In the genomic region with DNA sequence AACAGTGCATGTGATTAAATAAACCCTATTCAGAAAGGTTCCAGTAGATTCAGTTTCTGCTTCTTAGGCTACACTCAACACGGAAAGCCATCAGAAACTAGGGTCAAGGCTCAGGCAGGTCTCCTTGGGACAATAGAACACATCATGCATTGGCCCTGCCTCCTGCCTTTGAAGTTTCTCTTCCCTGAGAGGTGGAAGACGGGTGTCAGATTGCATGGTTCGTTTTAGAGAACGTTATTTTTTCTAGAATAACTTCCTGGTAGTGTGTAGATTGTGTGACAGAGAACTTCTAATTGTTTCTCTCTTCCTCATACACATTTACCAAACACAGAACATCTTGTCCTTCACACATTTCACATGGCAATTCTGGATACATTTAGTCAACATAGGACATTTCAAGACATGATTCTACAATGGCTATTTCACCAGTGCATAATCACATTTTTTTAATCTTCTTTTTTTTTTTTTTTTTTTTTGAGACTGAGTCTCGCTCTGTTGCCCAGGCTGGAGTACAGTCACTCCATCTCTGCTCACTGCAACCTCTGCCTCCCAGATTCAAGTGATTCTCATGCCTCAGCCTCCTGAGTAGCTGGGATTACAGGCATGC, we compare ENCODE assay signal across 20 cellular contexts.
A peak's percentile ranks its signal among the peaks of the same experiment; 100 is the strongest.
DNase-seq lines count a peak whose midpoint lies in the region; ATAC-seq, FAIRE-seq and TF ChIP-seq lines count a peak whose summit lies in the region.
"Had no signal": no experiment of that assay in that cellular context is flagged by ENCODE, and none has a peak within 500 bp of the region (broad histone marks: within the 10 kb centered on the region; RNA-seq: fewer than 3 reads in every experiment).

No MANE protein-coding gene starts in this region.

- H3K27me3 ChIP-seq in K562 (ENCODE audit: control insufficient read depth in 2 of 2, insufficient read depth in 2 of 2, low read length in 2 of 2): no peaks in the 10 kb centered on the region
- no peaks in the 10 kb centered on the region for H3K27me3 ChIP-seq in naive thymus-derived CD4-positive, alpha-beta T cell (ENCODE audit: control insufficient read depth in 2 of 2, insufficient read depth in 2 of 2, low read length in 2 of 2)
- H3K27me3 ChIP-seq: thyroid gland had no signal

- CTCF ChIA-PET in HEK293 (lab: Yijun Ruan, JAX) (interaction anchor here (1.0 kb wide), 1 partner anchor 154 kb away, joined by 3 read pairs; no protein-coding TSS in a partner anchor), K562 (lab: Yijun Ruan, JAX; ENCODE audit: low intra/inter-chr PET ratio) (no interaction called here)
- CTCF ChIA-PET in naive thymus-derived CD4-positive, alpha-beta T cell (lab: Charles Lee): no interaction called here

- H3K9me1 ChIP-seq in K562 (ENCODE audit: control insufficient read depth, insufficient read depth, low read length): no peaks in the 10 kb centered on the region

- no peak overlapping the region for H3K4me3 ChIP-seq in HEK293 (ENCODE audit: low read depth, low read length)
- no peak overlapping the region for H3K4me3 ChIP-seq in K562
- H3K4me3 ChIP-seq in naive thymus-derived CD4-positive, alpha-beta T cell (ENCODE audit: low read length): no peak overlapping the region
- H3K4me3 ChIP-seq: thyroid gland had no signal

- no peaks in the 10 kb centered on the region for H3K4me1 ChIP-seq in HEK293 (ENCODE audit: control insufficient read depth, insufficient read depth, low read length)
- H3K4me1 ChIP-seq in K562 (replicated peaks in 1 of 2; ENCODE audit: control insufficient read depth in 2 of 2, insufficient read depth in 2 of 2, low read length in 2 of 2): peaks cover 0 to 11% of the 10 kb centered on the region in 2 experiments; a peak in 2 of 5 replicates
- peaks cover 23% of the 10 kb centered on the region in 2 donors for H3K4me1 ChIP-seq in naive thymus-derived CD4-positive, alpha-beta T cell (ENCODE audit: control insufficient read depth in 2 of 2, insufficient read depth in 2 of 2, low read length in 2 of 2)
- H3K4me1 ChIP-seq: thyroid gland had no signal

- H4K20me1 ChIP-seq in K562 (replicated peaks; ENCODE audit: control insufficient read depth, insufficient read depth, low read length): no peaks in the 10 kb centered on the region

- intact Hi-C loops in K562 (cut with micrococcal nuclease): no loop called here
- intact Hi-C loops in naive thymus-derived CD4-positive, alpha-beta T cell (cut with micrococcal nuclease): no loop called here

- TF ChIP-seq RAD21 in K562 (CRISPR knock-in tag; conservative IDR thresholded peaks at IDR 0.05 in 1 of 2, IDR thresholded peaks at IDR 0.05 in 1 of 2): no peak

- no peaks in the 10 kb centered on the region for H3K79me2 ChIP-seq in K562 (ENCODE audit: control insufficient read depth, insufficient read depth, low read length)

- TF ChIP-seq CTCF in HEK293 (tag by site-specific recombination; IDR thresholded peaks at IDR 0.05): no peak
- TF ChIP-seq CTCF in K562 (IDR thresholded peaks at IDR 0.05 in 2 of 3, conservative IDR thresholded peaks at IDR 0.05 in 1 of 3; ENCODE audit: insufficient read depth in 2 of 3, low read depth in 1 of 3, low read length in 3 of 3): no peak

- no peaks in the 10 kb centered on the region for H3K9me3 ChIP-seq in HEK293 (ENCODE audit: control insufficient read depth, insufficient read depth, low read depth, low read length)
- H3K9me3 ChIP-seq in K562 (replicated peaks; ENCODE audit: control insufficient read depth, insufficient read depth, low read depth, low read length): peaks cover 29% of the 10 kb centered on the region
- H3K9me3 ChIP-seq in naive thymus-derived CD4-positive, alpha-beta T cell (ENCODE audit: control insufficient read depth in 2 of 3, low read length in 3 of 3): peaks cover 0 to 7% (median 0%) of the 10 kb centered on the region in 3 experiments
- H3K9me3 ChIP-seq: thyroid gland had no signal

- WGBS in K562 (ENCODE audit: insufficient coverage, low coverage, missing lambda C conversion rate): 25% methylated on average over 4 of the region's 5 CpGs

- H3K36me3 ChIP-seq in HEK293 (ENCODE audit: control insufficient read depth in 2 of 2, insufficient read depth in 1 of 2, low read length in 2 of 2) (no peaks in the 10 kb centered on the region), K562 (ENCODE audit: control insufficient read depth, insufficient read depth, low read length) (no peaks in the 10 kb centered on the region)
- no peaks in the 10 kb centered on the region for H3K36me3 ChIP-seq in naive thymus-derived CD4-positive, alpha-beta T cell (ENCODE audit: control insufficient read depth in 2 of 3, insufficient read depth in 3 of 3, low read length in 3 of 3)
- H3K36me3 ChIP-seq: thyroid gland had no signal

- H3K27ac ChIP-seq in HEK293 (ENCODE audit: extremely low read depth, low read depth, low read length): no peak overlapping the region
- H3K27ac ChIP-seq in K562 (ENCODE audit: extremely low read depth, low read depth, low read length): no peak overlapping the region
- H3K27ac ChIP-seq in naive thymus-derived CD4-positive, alpha-beta T cell (ENCODE audit: low read depth, low read length): no peak overlapping the region
- H3K27ac ChIP-seq: thyroid gland had no signal

- no peak overlapping the region for H3K4me2 ChIP-seq in K562 (ENCODE audit: insufficient read depth, low read length)

- no peaks in the 10 kb centered on the region for H3K27me3 Mint-ChIP-seq in naive thymus-derived CD8-positive, alpha-beta T cell
- H3K27me3 Mint-ChIP-seq in naive thymus-derived CD4-positive, alpha-beta T cell: no peaks in the 10 kb centered on the region
- H3K27me3 Mint-ChIP-seq: CD4-positive, alpha-beta T cell had no signal

- TF ChIP-seq POLR2A in K562 (conservative IDR thresholded peaks at IDR 0.05): no peak

- no peak for FAIRE-seq in K562 (lab: Jason Lieb, UNC)
- FAIRE-seq: astrocyte, islet of Langerhans, RCC 7860 had no signal

- H3K36me3 Mint-ChIP-seq in naive thymus-derived CD8-positive, alpha-beta T cell: peaks cover 0 to 20% (median 17%) of the 10 kb centered on the region in 3 donors
- peaks cover 3 to 47% (median 7%) of the 10 kb centered on the region in 5 donors for H3K36me3 Mint-ChIP-seq in naive thymus-derived CD4-positive, alpha-beta T cell

- BruUV-seq in K562 (replicated peaks; lab: Mats Ljungman, UMichigan): no TSS peak

- in situ Hi-C loops in K562 (cut with MboI): no loop called here

- POLR2A ChIA-PET in HEK293 (lab: Yijun Ruan, JAX) (no interaction called here), K562 (lab: Yijun Ruan, JAX) (no interaction called here)
- POLR2A ChIA-PET in naive thymus-derived CD8-positive, alpha-beta T cell (lab: Charles Lee): interaction anchor here (0.9 kb wide), 1 partner anchor 176 kb away, joined by 3 read pairs; a partner anchor contains a TSS
- POLR2A ChIA-PET in naive thymus-derived CD4-positive, alpha-beta T cell (lab: Charles Lee): interaction anchor here (1.5 kb wide), 1 partner anchor 38 kb away, joined by 3 read pairs; no protein-coding TSS in a partner anchor

- no peak overlapping the region for H3K9ac ChIP-seq in K562 (ENCODE audit: insufficient read depth in 1 of 2, low read depth in 2 of 2, low read length in 2 of 2)

- H3K4me3 Mint-ChIP-seq in naive thymus-derived CD8-positive, alpha-beta T cell: peak overlapping the region in 2 of 10 donors; percentile 9 to 50
- H3K4me3 Mint-ChIP-seq in naive thymus-derived CD4-positive, alpha-beta T cell: no peak overlapping the region
- H3K4me3 Mint-ChIP-seq: HFFc6 had no signal

- no peak for ATAC-seq in K562
- ATAC-seq in naive thymus-derived CD8-positive, alpha-beta T cell: no peak
- ATAC-seq in HG03039 (IDR thresholded peaks at IDR 0.05; ENCODE audit: unreplicated experiment): no peak
- ATAC-seq in naive thymus-derived CD4-positive, alpha-beta T cell: no peak
- ATAC-seq: SK-N-SH treated with all-trans-retinoic acid at 6 μM for 48 hours had no signal

- peak overlapping the region; percentile 34 for H2AFZ ChIP-seq in K562 (ENCODE audit: low read depth, low read length)

- H3K4me1 Mint-ChIP-seq in naive thymus-derived CD8-positive, alpha-beta T cell: peaks cover 12 to 59% (median 43%) of the 10 kb centered on the region in 4 donors
- H3K4me1 Mint-ChIP-seq in naive thymus-derived CD4-positive, alpha-beta T cell: peaks cover 19 to 46% (median 42%) of the 10 kb centered on the region in 7 donors

- H3K9me3 Mint-ChIP-seq in naive thymus-derived CD8-positive, alpha-beta T cell: peaks cover 0 to 49% (median 11%) of the 10 kb centered on the region in 9 donors
- peaks cover 7 to 64% (median 26%) of the 10 kb centered on the region in 11 donors for H3K9me3 Mint-ChIP-seq in naive thymus-derived CD4-positive, alpha-beta T cell
- H3K9me3 Mint-ChIP-seq: HFFc6 had no signal

- DNase-seq in DMS153 (lab: John Stamatoyannopoulos, UW) (peak; percentile 79), K562 (ENCODE audit: extremely low read depth in 1 of 4, low spot score in 3 of 4) (no peak)
- DNase-seq in naive thymus-derived CD8-positive, alpha-beta T cell: no peak
- no peak for DNase-seq in activated CD8-positive, alpha-beta memory T cell treated with anti-CD3 and anti-CD28 coated beads, Interleukin-2, amount 50 U/mL, for 4 hours
- DNase-seq in effector CD4-positive, alpha-beta T cell: no peak
- DNase-seq in naive thymus-derived CD4-positive, alpha-beta T cell: no peak
- DNase-seq: activated effector memory CD4-positive, alpha-beta T cell treated with Interleukin-2 at 50 U/mL for 16 hours; CD4-positive, alpha-beta T cell; HFFc6; mesendoderm; NCI-H1417; NCI-H526; stimulated activated CD4-positive, alpha-beta T cell treated with anti-CD3 and anti-CD28 coated beads, Interleukin-4, amount 100 ng/mL, for 4 hours; thyroid gland had no signal

- no peak for TF ChIP-seq EP300 in K562 (IDR thresholded peaks at IDR 0.05; ENCODE audit: low read length)

- H3K27ac Mint-ChIP-seq in naive thymus-derived CD8-positive, alpha-beta T cell: peak overlapping the region in 6 of 10 donors; percentile 24 to 74 (median 44)
- peak overlapping the region in 1 of 9 donors; percentile 55 for H3K27ac Mint-ChIP-seq in naive thymus-derived CD4-positive, alpha-beta T cell
- H3K27ac Mint-ChIP-seq: CD4-positive, alpha-beta T cell; HFFc6 had no signal

TF ChIP-seq in HEK293, 187 proteins besides CTCF, POLR2A, EP300 and RAD21:
- TF ChIP-seq ZNF558 (tag by site-specific recombination; IDR thresholded peaks at IDR 0.05) (peak; percentile 94), ZNF501 (tag by site-specific recombination; IDR thresholded peaks at IDR 0.05) (no peak)

TF ChIP-seq in K562, 482 proteins besides CTCF, POLR2A, EP300 and RAD21:
- TF ChIP-seq CBFA2T3 (IDR thresholded peaks at IDR 0.05) (no peak), ZNF232 (CRISPR knock-in tag; IDR thresholded peaks at IDR 0.05) (peak; percentile 64; the same call in 1 of the 2 replicates)

Comparison
In these comparisons a context has a peak if more than half of its experiments do, and no peak if none do; other contexts are left out.
1. POLR2A ChIA-PET loops: an anchor here in naive thymus-derived CD8-positive, alpha-beta T cell (0.9 kb wide) and naive thymus-derived CD4-positive, alpha-beta T cell (1.5 kb wide); none called in HEK293 and K562.